Comparison of ENCODE assay signal across 10 cellular contexts in genomic region chr2:231924889-231925275, GRCh38. TPM values are rescaled to one million over a fixed set of nuclear protein-coding genes. Genes with fewer than 3 reads are reported as not detected.
A peak's percentile ranks its signal among the peaks of the same experiment; 100 is the strongest.
DNase-seq lines count a peak whose midpoint lies in the region; ATAC-seq and TF ChIP-seq lines count a peak whose summit lies in the region.
"Had no signal": no experiment of that assay in that cellular context is flagged by ENCODE, and none has a peak within 500 bp of the region (broad histone marks: within the 10 kb centered on the region; RNA-seq: fewer than 3 reads in every experiment).

No MANE protein-coding gene starts in this region.

- DNase-seq in heart left ventricle (peak in 1 of 5 donors; percentile 33), left ventricle myocardium superior (no peak), kidney epithelial cell (ENCODE audit: low read depth) (no peak), upper lobe of right lung (no peak), CD14-positive monocyte (ENCODE audit: low spot score) (no peak), A172 (ENCODE audit: low spot score) (no peak)
- DNase-seq in activated CD8-positive, alpha-beta T cell treated with anti-CD3 and anti-CD28 coated beads, Interleukin-2, amount 10 ng/mL, durations not matched to agents 7 days and 5 days, result no peak

- no peaks in the 10 kb centered on the region for H3K36me3 Mint-ChIP-seq in activated CD8-positive, alpha-beta T cell treated with anti-CD3 and anti-CD28 coated beads, Interleukin-2, amount 10 ng/mL, durations not matched to agents 7 days and 5 days (ENCODE audit: low read depth)
- H3K36me3 Mint-ChIP-seq in CD14-positive monocyte, result peaks cover 0 to 4% of the 10 kb centered on the region in 2 donors

- peaks cover 14% of the 10 kb centered on the region for H3K4me1 Mint-ChIP-seq in activated CD8-positive, alpha-beta T cell treated with anti-CD3 and anti-CD28 coated beads, Interleukin-2, amount 10 ng/mL, durations not matched to agents 7 days and 5 days (ENCODE audit: low read depth)
- peaks cover 12% of the 10 kb centered on the region for H3K4me1 Mint-ChIP-seq in CD14-positive monocyte

- peaks cover 34% of the 10 kb centered on the region for H3K27me3 Mint-ChIP-seq in activated CD8-positive, alpha-beta T cell treated with anti-CD3 and anti-CD28 coated beads, Interleukin-2, amount 10 ng/mL, durations not matched to agents 7 days and 5 days (ENCODE audit: low read depth)
- H3K27me3 Mint-ChIP-seq in CD14-positive monocyte (ENCODE audit: low read depth in 3 of 3), result peaks cover 50 to 77% (median 60%) of the 10 kb centered on the region in 3 donors

- H3K4me1 ChIP-seq in heart left ventricle (peaks cover 4 to 37% (median 20%) of the 10 kb centered on the region in 12 donors), upper lobe of right lung (peaks cover 22% of the 10 kb centered on the region)

- intact Hi-C loops in heart left ventricle (cut with DNase I) (loop anchor here (1.0 to 5.0 kb wide), 9 partner anchors 214 to 517 kb away; no protein-coding TSS in a partner anchor), left ventricle myocardium superior (cut with micrococcal nuclease) (loop anchor here (10.0 kb wide), 2 partner anchors 220 to 400 kb away; no protein-coding TSS in a partner anchor), upper lobe of right lung (cut with DNase I) (loop anchor here (10.0 kb wide), 1 partner anchor 510 kb away; no protein-coding TSS in a partner anchor), CD14-positive monocyte (cut with micrococcal nuclease) (loop anchor here (2.0 to 10.0 kb wide), 4 partner anchors 210 to 404 kb away; no protein-coding TSS in a partner anchor)

- H3K27me3 ChIP-seq in heart left ventricle (peaks cover 9 to 78% (median 39%) of the 10 kb centered on the region in 9 donors), kidney epithelial cell (ENCODE audit: control insufficient read depth, insufficient read depth, low read length) (peaks cover 77% of the 10 kb centered on the region), upper lobe of right lung (peaks cover 72% of the 10 kb centered on the region)

- WGBS in heart left ventricle, 4 donors, result 37 to 46% (median 40%) methylated on average over 8 of the region's 8 CpGs

- H3K9me3 Mint-ChIP-seq in activated CD8-positive, alpha-beta T cell treated with anti-CD3 and anti-CD28 coated beads, Interleukin-2, amount 10 ng/mL, durations not matched to agents 7 days and 5 days (ENCODE audit: insufficient read depth), result no peaks in the 10 kb centered on the region
- peaks cover 0 to 12% (median 2%) of the 10 kb centered on the region in 7 donors for H3K9me3 Mint-ChIP-seq in CD14-positive monocyte

- CTCF ChIA-PET in activated CD8-positive, alpha-beta T cell treated with anti-CD3 and anti-CD28 coated beads, Interleukin-2, amount 10 ng/mL, durations not matched to agents 7 days and 5 days (lab: Charles Lee), result interaction anchor here (0.7 to 9.6 kb wide), 11 partner anchors 9 to 399 kb away, joined by 3 to 99 read pairs (median 6); no protein-coding TSS in a partner anchor

- no peak for TF ChIP-seq POLR2A in heart left ventricle (IDR thresholded peaks at IDR 0.05)

- H3K9me3 ChIP-seq in heart left ventricle, result no peaks in the 10 kb centered on the region
- H3K9me3 ChIP-seq in upper lobe of right lung, result no peaks in the 10 kb centered on the region

- POLR2A ChIA-PET in activated CD8-positive, alpha-beta T cell treated with anti-CD3 and anti-CD28 coated beads, Interleukin-2, amount 10 ng/mL, durations not matched to agents 7 days and 5 days (lab: Charles Lee), result no interaction called here

- TF ChIP-seq CTCF in heart left ventricle (IDR thresholded peaks at IDR 0.05), result no peak
- TF ChIP-seq CTCF in kidney epithelial cell (IDR thresholded peaks at IDR 0.05; ENCODE audit: insufficient read depth, low read length, poor library complexity, severe bottlenecking), result peak; percentile 2
- no peak for TF ChIP-seq CTCF in upper lobe of right lung (IDR thresholded peaks at IDR 0.05)
- TF ChIP-seq CTCF in CD14-positive monocyte (IDR thresholded peaks at IDR 0.05), result no peak

- H3K4me3 Mint-ChIP-seq in activated CD8-positive, alpha-beta T cell treated with anti-CD3 and anti-CD28 coated beads, Interleukin-2, amount 10 ng/mL, durations not matched to agents 7 days and 5 days, result peak overlapping the region; percentile 60
- H3K4me3 Mint-ChIP-seq in CD14-positive monocyte, result peak overlapping the region in 1 of 2 donors; percentile 65

- ATAC-seq in heart left ventricle (no peak), left ventricle myocardium superior (no peak), upper lobe of right lung (no peak), HG03159 (IDR thresholded peaks at IDR 0.05; ENCODE audit: unreplicated experiment) (no peak)
- no peak for ATAC-seq in activated CD8-positive, alpha-beta T cell treated with anti-CD3 and anti-CD28 coated beads, Interleukin-2, amount 10 ng/mL, durations not matched to agents 7 days and 5 days

- H3K27ac ChIP-seq in heart left ventricle (no peak overlapping the region), upper lobe of right lung (no peak overlapping the region)

- peak overlapping the region in 11 of 12 donors; percentile 26 to 59 (median 50) for H3K4me3 ChIP-seq in heart left ventricle
- H3K4me3 ChIP-seq in kidney epithelial cell (ENCODE audit: low read depth, low read length), result no peak overlapping the region
- peak overlapping the region; percentile 41 for H3K4me3 ChIP-seq in upper lobe of right lung
- H3K4me3 ChIP-seq: lung had no signal

- H3K36me3 ChIP-seq in heart left ventricle (no peaks in the 10 kb centered on the region), kidney epithelial cell (ENCODE audit: control insufficient read depth, insufficient read depth, low read length) (no peaks in the 10 kb centered on the region), upper lobe of right lung (no peaks in the 10 kb centered on the region)

- H3K27ac Mint-ChIP-seq in activated CD8-positive, alpha-beta T cell treated with anti-CD3 and anti-CD28 coated beads, Interleukin-2, amount 10 ng/mL, durations not matched to agents 7 days and 5 days, result no peak overlapping the region
- peak overlapping the region in 1 of 7 donors; percentile 20 for H3K27ac Mint-ChIP-seq in CD14-positive monocyte

RNA-seq across cellular contexts. Expression of gene NPPC, which starts 1.3 kb away (rescaled TPM):
- total RNA-seq in heart left ventricle (1 to 10 TPM in 4 of 9 donors, under 1 TPM in 3, not detected in 2; 0.42 to 7.0 (median 1.3) TPM), left ventricle myocardium superior (7.2 TPM), kidney epithelial cell (not detected in 2 replicates), upper lobe of right lung (not detected)
- polyA plus RNA-seq in heart left ventricle (1 to 10 TPM; 2.7 to 3.9 TPM), CD14-positive monocyte (not detected)
- 1 to 10 TPM; 1.4 to 1.8 TPM for total RNA-seq in activated CD8-positive, alpha-beta T cell treated with anti-CD3 and anti-CD28 coated beads, Interleukin-2, amount 10 ng/mL, durations not matched to agents 7 days and 5 days
- 0.12 TPM in 1 of 2 replicates, not detected in the other for total RNA-seq in A172 (2014; rRNA removed; shearing (Covaris generic))
- total RNA-seq: LHCN-M2 had no signal
- polyA plus RNA-seq: lung had no signal

RNA-seq across cellular contexts. Expression of gene DIS3L2, which starts 36.6 kb away (rescaled TPM):
- total RNA-seq in heart left ventricle, result 10 to 100 TPM; 14.9 to 27.3 (median 22.4) TPM
- 10 to 100 TPM; 12.4 to 12.9 TPM for polyA plus RNA-seq in heart left ventricle
- 19.6 TPM for total RNA-seq in left ventricle myocardium superior
- 10 to 100 TPM; 32.2 to 36.2 TPM for total RNA-seq in activated CD8-positive, alpha-beta T cell treated with anti-CD3 and anti-CD28 coated beads, Interleukin-2, amount 10 ng/mL, durations not matched to agents 7 days and 5 days
- 25.2 and 31.7 TPM in 2 replicates for total RNA-seq in kidney epithelial cell
- 35.8 TPM for total RNA-seq in upper lobe of right lung
- polyA plus RNA-seq in CD14-positive monocyte, result 1 to 10 TPM; 6.0 to 6.4 TPM
- 16.9 and 19.2 TPM in 2 replicates for total RNA-seq in A172 (2014; rRNA removed; shearing (Covaris generic))
